ENCODE assay signal across 28 cellular contexts in genomic region chr6:129364767-129365166, GRCh38.
"Had no signal": no experiment of that assay in that cellular context is flagged by ENCODE, and none has a peak within 500 bp of the region (broad histone marks: within the 10 kb centered on the region; RNA-seq: fewer than 3 reads in every experiment).

No MANE protein-coding gene starts in this region.

- H3K4me1 ChIP-seq: ascending aorta, breast epithelium, colonic mucosa, esophagus squamous epithelium had no signal

- H3K36me3 ChIP-seq: ascending aorta, breast epithelium, cardiac muscle cell, colonic mucosa, esophagus squamous epithelium, gastroesophageal sphincter had no signal

- H3K27ac ChIP-seq: ascending aorta, breast epithelium, cardiac muscle cell, colonic mucosa, epithelial cell of prostate, esophagus squamous epithelium, gastroesophageal sphincter, heart right ventricle had no signal

- H3K9me3 ChIP-seq: ascending aorta, breast epithelium, colonic mucosa, esophagus squamous epithelium, gastroesophageal sphincter, heart right ventricle had no signal

- DNase-seq: activated CD4-positive, alpha-beta T cell treated with anti-CD3 and anti-CD28 coated beads for 4 hours; activated CD4-positive, alpha-beta T cell treated with anti-CD3 and anti-CD28 coated beads, Interleukin-2, amount 50 U/mL, for 1 hour; activated CD4-positive, alpha-beta T cell treated with anti-CD3 and anti-CD28 coated beads, Interleukin-2, amount 50 U/mL, for 48 hours; activated CD4-positive, CD25-positive, alpha-beta regulatory T cell; activated CD4-positive, CD25-positive, alpha-beta regulatory T cell treated with anti-CD3 and anti-CD28 coated beads, Interleukin-2, amount 50 U/mL, for 72 hours; activated CD8-positive, alpha-beta memory T cell treated with anti-CD3 and anti-CD28 coated beads for 24 hours; activated CD8-positive, alpha-beta T cell treated with anti-CD3 and anti-CD28 coated beads for 36 hours; activated effector memory CD4-positive, alpha-beta T cell treated with Interleukin-2 at 50 U/mL for 16 hours; activated gamma-delta T cell treated with Interleukin-2 at 50 U/mL for 16 hours; activated naive CD4-positive, alpha-beta T cell treated with anti-CD3 and anti-CD28 coated beads, Interleukin-2, amount 50 U/mL, for 16 hours; activated naive CD4-positive, alpha-beta T cell treated with Interleukin-2 at 50 U/mL for 16 hours; activated T-cell treated with anti-CD3 and anti-CD28 coated beads, Interleukin-2, amount 50 U/mL, for 4 hours; central memory CD4-positive, alpha-beta T cell; cerebellar nuclear complex; colonic mucosa; effector CD8-positive, alpha-beta T cell; esophagus squamous epithelium; foreskin melanocyte; heart right ventricle; T-helper 2 cell had no signal

- H3K36me3 Mint-ChIP-seq: activated naive CD8-positive, alpha-beta T cell; brain had no signal

- H3K4me3 ChIP-seq: ascending aorta, breast epithelium, cardiac muscle cell, colonic mucosa, esophagus squamous epithelium, gastroesophageal sphincter, heart right ventricle had no signal

- H3K27me3 ChIP-seq: ascending aorta, breast epithelium, cardiac muscle cell, colonic mucosa, esophagus squamous epithelium, gastroesophageal sphincter, heart right ventricle had no signal

- H3K9me3 Mint-ChIP-seq: activated CD8-positive, alpha-beta T cell treated with anti-CD3 and anti-CD28 coated beads for 36 hours; activated T-cell treated with anti-CD3 and anti-CD28 coated beads, Interleukin-2, amount 50 U/mL, for 4 hours; activated T-helper 17 cell treated with anti-CD3 and anti-CD28 coated beads, Interleukin-2, amount 50 U/mL, for 72 hours; brain had no signal

- ATAC-seq: activated CD8-positive, alpha-beta T cell treated with anti-CD3 and anti-CD28 coated beads for 36 hours; activated T-cell treated with anti-CD3 and anti-CD28 coated beads, Interleukin-2, amount 50 U/mL, for 4 hours; activated T-helper 17 cell treated with anti-CD3 and anti-CD28 coated beads, Interleukin-2, amount 50 U/mL, for 72 hours; gastroesophageal sphincter; heart right ventricle had no signal

- H3K27me3 Mint-ChIP-seq: activated T-helper 17 cell treated with anti-CD3 and anti-CD28 coated beads, Interleukin-2, amount 50 U/mL, for 72 hours; brain had no signal

- H3K4me3 Mint-ChIP-seq: activated CD8-positive, alpha-beta T cell treated with anti-CD3 and anti-CD28 coated beads for 36 hours; activated naive CD8-positive, alpha-beta T cell; activated T-cell treated with anti-CD3 and anti-CD28 coated beads, Interleukin-2, amount 50 U/mL, for 4 hours; activated T-helper 17 cell treated with anti-CD3 and anti-CD28 coated beads, Interleukin-2, amount 50 U/mL, for 72 hours; brain had no signal

- H3K27ac Mint-ChIP-seq: activated CD8-positive, alpha-beta T cell treated with anti-CD3 and anti-CD28 coated beads for 36 hours; activated naive CD8-positive, alpha-beta T cell; activated T-helper 17 cell treated with anti-CD3 and anti-CD28 coated beads, Interleukin-2, amount 50 U/mL, for 72 hours; brain had no signal
